Comparison of ENCODE assay signal across 8 cellular contexts in genomic region chr2:200703132-200703925, GRCh38.
A peak's percentile ranks its signal among the peaks of the same experiment; 100 is the strongest.
DNase-seq lines count a peak whose midpoint lies in the region; ATAC-seq and TF ChIP-seq lines count a peak whose summit lies in the region.

No MANE protein-coding gene starts in this region.

- no peaks in the 10 kb centered on the region for H4K20me1 ChIP-seq in Karpas-422 (ENCODE audit: insufficient read depth, low read depth, low read length)

- peaks cover 2% of the 10 kb centered on the region; the same call in 1 of the 2 replicates for H3K4me1 ChIP-seq in Karpas-422 (ENCODE audit: low read length)

- no peaks in the 10 kb centered on the region for H3K27me3 ChIP-seq in Karpas-422 (ENCODE audit: low read length)

- no peak overlapping the region for H3K27ac ChIP-seq in Karpas-422 (ENCODE audit: low read length)

- no peak overlapping the region for H3K4me2 ChIP-seq in Karpas-422 (ENCODE audit: low read depth, low read length, poor library complexity, severe bottlenecking)

- no peaks in the 10 kb centered on the region for H3K36me3 ChIP-seq in Karpas-422 (ENCODE audit: insufficient read depth, low read length)

- no peak overlapping the region for H2AFZ ChIP-seq in Karpas-422 (ENCODE audit: low read length)

- H3K4me3 ChIP-seq in Karpas-422 (ENCODE audit: low read length) (no peak overlapping the region), choroid plexus epithelial cell (ENCODE audit: low read depth, low read length) (no peak overlapping the region)

- no peaks in the 10 kb centered on the region for H3K79me2 ChIP-seq in Karpas-422 (ENCODE audit: low read length)

- ATAC-seq in HG02938 (IDR thresholded peaks at IDR 0.05; ENCODE audit: unreplicated experiment): no peak

- no peaks in the 10 kb centered on the region for H3K9me3 ChIP-seq in Karpas-422 (ENCODE audit: low read length)

- no peak overlapping the region for H3K9ac ChIP-seq in Karpas-422 (ENCODE audit: low read length)

- DNase-seq in activated CD4-positive, alpha-beta T cell treated with anti-CD3 and anti-CD28 coated beads for 48 hours: peak; percentile 41
- no peak for DNase-seq in activated CD4-positive, alpha-beta T cell treated with anti-CD3 and anti-CD28 coated beads for 1 hour
- DNase-seq in Karpas-422 (peak; percentile 76), SHP77 treated with DMSO at 0.1 percent for 48 hours (lab: John Stamatoyannopoulos, UW) (peak; percentile 7), choroid plexus epithelial cell (ENCODE audit: low read depth) (peak; percentile 91), medulla oblongata (ENCODE audit: extremely low spot score) (peak; percentile 92), NCI-H187 (lab: John Stamatoyannopoulos, UW) (no peak)

- peak; percentile 64 for TF ChIP-seq CTCF in choroid plexus epithelial cell (conservative IDR thresholded peaks at IDR 0.05; ENCODE audit: low read depth, low read length)

- no peaks in the 10 kb centered on the region for H3K9me2 ChIP-seq in Karpas-422 (replicated peaks; ENCODE audit: insufficient read depth, low read length)

Comparison
In these comparisons a context has a peak if more than half of its experiments do, and no peak if none do; other contexts are left out.
1. DNase-seq: peak in activated CD4-positive, alpha-beta T cell treated with anti-CD3 and anti-CD28 coated beads for 48 hours (single experiment), Karpas-422 (single experiment), SHP77 treated with DMSO at 0.1 percent for 48 hours (single experiment), choroid plexus epithelial cell (single experiment) and medulla oblongata (single experiment); none in activated CD4-positive, alpha-beta T cell treated with anti-CD3 and anti-CD28 coated beads for 1 hour (single experiment) and NCI-H187 (0 of 2).